In genomic region chr6:161654209-161654608, GRCh38 we compare ENCODE assay signal across 31 cellular contexts.
"Had no signal": no experiment of that assay in that cellular context is flagged by ENCODE, and none has a peak within 500 bp of the region (broad histone marks: within the 10 kb centered on the region; RNA-seq: fewer than 3 reads in every experiment).

No MANE protein-coding gene starts in this region.

- H3K79me2 ChIP-seq: parathyroid adenoma had no signal

- FAIRE-seq: urothelium cell line had no signal

- H3K4me1 ChIP-seq: neural progenitor cell, parathyroid adenoma, psoas muscle, spleen, thyroid gland, tibial nerve, upper lobe of left lung, vagina had no signal

- H2AFZ ChIP-seq: neural progenitor cell, parathyroid adenoma had no signal

- H3K9me3 ChIP-seq: neutrophil, ovary, thoracic aorta, thyroid gland, upper lobe of left lung, vagina had no signal

- H3K27me3 ChIP-seq: neural progenitor cell, neutrophil, ovary, spleen, thyroid gland, tibial nerve, upper lobe of left lung, vagina had no signal

- ATAC-seq: naive thymus-derived CD4-positive, alpha-beta T cell; natural killer cell; psoas muscle; right cardiac atrium; sciatic nerve; stimulated activated memory B cell treated with anti-CD40 and anti-IgM and Interleukin-4, amounts not matched to agents 10 μg/mL and 1 μg/mL and 100 μg/mL, for 72 hours; stimulated activated naive CD8-positive, alpha-beta T cell treated with anti-CD3 and anti-CD28 coated beads, Interleukin-15, amount 100 ng/mL, for 72 hours; stimulated activated naive CD8-positive, alpha-beta T cell treated with anti-CD3 and anti-CD28 coated beads, Interleukin-15, Interleukin-2, amounts not matched to agents 100 U/mL and 50 U/mL, for 24 hours had no signal

- H3K4me2 ChIP-seq: neural progenitor cell, smooth muscle cell had no signal

- H3K27ac ChIP-seq: neural progenitor cell, neutrophil, ovary, parathyroid adenoma, psoas muscle, skin epidermis, spleen, thoracic aorta, thyroid gland, tibial nerve, upper lobe of left lung, vagina had no signal

- DNase-seq: naive thymus-derived CD4-positive, alpha-beta T cell; natural killer cell; nucleus accumbens; ovary; posterior cingulate gyrus; psoas muscle; right cardiac atrium; spleen; stimulated activated CD4-positive, alpha-beta T cell treated with anti-CD3 and anti-CD28 coated beads, Interleukin-12 subunit alpha, Interleukin-12 subunit beta, amount 100 ng/mL, for 4 hours; stimulated activated CD4-positive, alpha-beta T cell treated with anti-CD3 and anti-CD28 coated beads, Interleukin-1b, Interleukin-23, amount 100 ng/mL, for 48 hours; stimulated activated CD4-positive, alpha-beta T cell treated with anti-CD3 and anti-CD28 coated beads, Interleukin-4, amount 100 ng/mL, for 1 hour; stimulated activated CD4-positive, alpha-beta T cell treated with anti-CD3 and anti-CD28 coated beads, Interleukin-4, amount 100 ng/mL, for 4 hours; stimulated activated CD8-positive, alpha-beta memory T cell treated with anti-CD3 and anti-CD28 coated beads, Interleukin-4, amount 100 ng/mL, for 48 hours; stimulated activated naive CD4-positive, alpha-beta T cell; stimulated activated naive CD8-positive, alpha-beta T cell treated with anti-CD3 and anti-CD28 coated beads, Interleukin-15, amount 100 ng/mL, for 72 hours; stimulated activated naive CD8-positive, alpha-beta T cell treated with anti-CD3 and anti-CD28 coated beads, Interleukin-15, Interleukin-2, amounts not matched to agents 100 U/mL and 50 U/mL, for 24 hours; substantia nigra; thyroid gland; trophoblast cell; upper lobe of left lung had no signal

- H3K9ac ChIP-seq: neural progenitor cell, parathyroid adenoma had no signal

- H3K4me3 ChIP-seq: neural progenitor cell, ovary, psoas muscle, skin epidermis, smooth muscle cell, spleen, thoracic aorta, thyroid gland, tibial nerve, upper lobe of left lung, vagina had no signal

- H3K36me3 ChIP-seq: neural progenitor cell, neutrophil, ovary, spleen, thoracic aorta, thyroid gland, upper lobe of left lung, vagina had no signal
